Comparison of ENCODE assay signal across 16 cellular contexts in the genomic region with DNA sequence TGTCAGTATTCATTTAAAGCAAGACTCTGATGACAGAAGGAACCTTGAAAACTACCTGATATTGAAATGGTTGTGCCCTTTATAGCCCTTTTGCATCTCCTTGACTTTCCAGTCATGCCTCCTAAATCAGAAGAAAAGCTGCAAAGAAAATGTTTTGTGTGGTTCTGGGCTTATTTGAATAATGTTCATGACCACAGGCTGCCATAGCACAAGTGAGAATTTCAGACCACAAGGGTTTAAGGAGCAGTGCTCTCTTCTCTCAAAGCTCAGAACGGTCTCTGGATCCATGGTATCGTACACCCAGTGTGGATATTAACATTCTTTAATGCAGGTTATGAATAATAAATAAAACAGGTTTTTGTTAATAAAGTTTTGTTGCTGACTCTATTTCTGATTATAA. TPM values are rescaled to one million over a fixed set of nuclear protein-coding genes. Genes with fewer than 3 reads are reported as not detected.
DNase-seq lines count a peak whose midpoint lies in the region; ATAC-seq lines count a peak whose summit lies in the region.
"Had no signal": no experiment of that assay in that cellular context is flagged by ENCODE, and none has a peak within 500 bp of the region (broad histone marks: within the 10 kb centered on the region; RNA-seq: fewer than 3 reads in every experiment).

No MANE protein-coding gene starts in this region.

- no peak overlapping the region for H3K9ac ChIP-seq in stomach smooth muscle (ENCODE audit: low read length in 2 of 2)

- H3K27ac ChIP-seq in stomach smooth muscle (ENCODE audit: low read length): peak overlapping the region; percentile 49
- H3K27ac ChIP-seq: A549, WERI-Rb-1 had no signal

- H3K36me3 Mint-ChIP-seq in activated T-cell treated with anti-CD3 and anti-CD28 coated beads, Interleukin-2, amount 50 U/mL, for 24 hours (ENCODE audit: low read depth): peaks cover 81% of the 10 kb centered on the region
- H3K36me3 Mint-ChIP-seq in activated T-helper 2 cell treated with anti-CD3 and anti-CD28 coated beads, Interferon-gamma antibody, Interleukin-2, Interleukin-4, amounts not matched to agents 10 μg/mL and 5 μg/mL and 100 μg/mL, durations not matched to agents 14 hours and 24 hours and 36 hours (ENCODE audit: low read depth): peaks cover 62% of the 10 kb centered on the region
- H3K36me3 Mint-ChIP-seq in immature natural killer cell: peaks cover 8 to 50% (median 17%) of the 10 kb centered on the region in 3 donors

- H3K4me3 ChIP-seq in stomach smooth muscle (ENCODE audit: low read length in 2 of 2): no peak overlapping the region
- H3K4me3 ChIP-seq: A549, stomach had no signal

- no peaks in the 10 kb centered on the region for H3K27me3 Mint-ChIP-seq in activated T-cell treated with anti-CD3 and anti-CD28 coated beads, Interleukin-2, amount 50 U/mL, for 24 hours
- H3K27me3 Mint-ChIP-seq in activated T-helper 2 cell treated with anti-CD3 and anti-CD28 coated beads, Interferon-gamma antibody, Interleukin-2, Interleukin-4, amounts not matched to agents 10 μg/mL and 5 μg/mL and 100 μg/mL, durations not matched to agents 14 hours and 24 hours and 36 hours (ENCODE audit: low read depth): no peaks in the 10 kb centered on the region
- H3K27me3 Mint-ChIP-seq in immature natural killer cell (ENCODE audit: low read depth in 3 of 3): peaks cover 0 to 2% (median 0%) of the 10 kb centered on the region in 3 donors
- H3K27me3 Mint-ChIP-seq: memory B cell had no signal

- H3K36me3 ChIP-seq in stomach smooth muscle (ENCODE audit: control insufficient read depth in 2 of 2, insufficient read depth in 2 of 2, low read length in 2 of 2): peaks cover 24 to 45% of the 10 kb centered on the region in 2 donors

- H3K27me3 ChIP-seq in stomach smooth muscle (ENCODE audit: control insufficient read depth in 1 of 2, insufficient read depth in 2 of 2, low read length in 2 of 2): no peaks in the 10 kb centered on the region
- H3K27me3 ChIP-seq: stomach had no signal

- H3K4me1 ChIP-seq in stomach smooth muscle (ENCODE audit: control insufficient read depth, insufficient read depth, low read length): peaks cover 11% of the 10 kb centered on the region
- H3K4me1 ChIP-seq: A549 had no signal

- H3K4me3 Mint-ChIP-seq in activated T-cell treated with anti-CD3 and anti-CD28 coated beads, Interleukin-2, amount 50 U/mL, for 24 hours: peak overlapping the region; percentile 18
- no peak overlapping the region for H3K4me3 Mint-ChIP-seq in activated T-helper 2 cell treated with anti-CD3 and anti-CD28 coated beads, Interferon-gamma antibody, Interleukin-2, Interleukin-4, amounts not matched to agents 10 μg/mL and 5 μg/mL and 100 μg/mL, durations not matched to agents 14 hours and 24 hours and 36 hours (ENCODE audit: low read depth)
- H3K4me3 Mint-ChIP-seq in immature natural killer cell: peak overlapping the region in 4 of 5 donors; percentile 22 to 72 (median 54)
- H3K4me3 Mint-ChIP-seq: memory B cell, nephron had no signal

- H3K9me3 Mint-ChIP-seq in activated T-cell treated with anti-CD3 and anti-CD28 coated beads, Interleukin-2, amount 50 U/mL, for 24 hours: no peaks in the 10 kb centered on the region
- H3K9me3 Mint-ChIP-seq in activated T-helper 2 cell treated with anti-CD3 and anti-CD28 coated beads, Interferon-gamma antibody, Interleukin-2, Interleukin-4, amounts not matched to agents 10 μg/mL and 5 μg/mL and 100 μg/mL, durations not matched to agents 14 hours and 24 hours and 36 hours: no peaks in the 10 kb centered on the region
- H3K9me3 Mint-ChIP-seq in immature natural killer cell: no peaks in the 10 kb centered on the region
- H3K9me3 Mint-ChIP-seq: memory B cell, nephron had no signal

- intact Hi-C loops in activated T-helper 2 cell treated with anti-CD3 and anti-CD28 coated beads, Interferon-gamma antibody, Interleukin-2, Interleukin-4, amounts not matched to agents 10 μg/mL and 5 μg/mL and 100 μg/mL, durations not matched to agents 14 hours and 24 hours and 36 hours (cut with micrococcal nuclease): loop anchor here (1.0 to 10.0 kb wide), 4 partner anchors 21 to 235 kb away; no protein-coding TSS in a partner anchor

- no peak for ATAC-seq in HG02870 (IDR thresholded peaks at IDR 0.05; ENCODE audit: unreplicated experiment)
- ATAC-seq in HG02981 (IDR thresholded peaks at IDR 0.05; ENCODE audit: unreplicated experiment): no peak
- ATAC-seq: A549, HepG2 had no signal

- H3K9me3 ChIP-seq in stomach smooth muscle (ENCODE audit: control insufficient read depth in 2 of 2, low read length in 2 of 2): no peaks in the 10 kb centered on the region
- H3K9me3 ChIP-seq: A549, stomach had no signal

- H3K27ac Mint-ChIP-seq in activated T-cell treated with anti-CD3 and anti-CD28 coated beads, Interleukin-2, amount 50 U/mL, for 24 hours: peak overlapping the region; percentile 93
- H3K27ac Mint-ChIP-seq in activated T-helper 2 cell treated with anti-CD3 and anti-CD28 coated beads, Interferon-gamma antibody, Interleukin-2, Interleukin-4, amounts not matched to agents 10 μg/mL and 5 μg/mL and 100 μg/mL, durations not matched to agents 14 hours and 24 hours and 36 hours: peak overlapping the region; percentile 72
- peak overlapping the region; percentile 82 to 91 (median 87) for H3K27ac Mint-ChIP-seq in immature natural killer cell

- no peak for DNase-seq in activated T-cell treated with anti-CD3 and anti-CD28 coated beads, Interleukin-2, amount 50 U/mL, for 24 hours
- no peak for DNase-seq in activated T-cell treated with anti-CD3 and anti-CD28 coated beads, Interleukin-2, amount 50 U/mL, for 1 hour
- no peak for DNase-seq in activated T-helper 2 cell treated with anti-CD3 and anti-CD28 coated beads, Interferon-gamma antibody, Interleukin-2, Interleukin-4, amounts not matched to agents 10 μg/mL and 5 μg/mL and 100 μg/mL, durations not matched to agents 14 hours and 24 hours and 36 hours (ENCODE audit: low spot score)
- DNase-seq in immature natural killer cell: peak in 1 of 3 donors; percentile 33
- DNase-seq in LoVo (ENCODE audit: low spot score): no peak
- DNase-seq: NCI-H2107, NCI-H510A, stomach, WERI-Rb-1 had no signal

- peaks cover 49% of the 10 kb centered on the region for H3K4me1 Mint-ChIP-seq in activated T-cell treated with anti-CD3 and anti-CD28 coated beads, Interleukin-2, amount 50 U/mL, for 24 hours (ENCODE audit: low read depth)
- H3K4me1 Mint-ChIP-seq in activated T-helper 2 cell treated with anti-CD3 and anti-CD28 coated beads, Interferon-gamma antibody, Interleukin-2, Interleukin-4, amounts not matched to agents 10 μg/mL and 5 μg/mL and 100 μg/mL, durations not matched to agents 14 hours and 24 hours and 36 hours (ENCODE audit: low read depth): peaks cover 35% of the 10 kb centered on the region
- H3K4me1 Mint-ChIP-seq in immature natural killer cell: peaks cover 49% of the 10 kb centered on the region in 2 donors
- H3K4me1 Mint-ChIP-seq: memory B cell had no signal

RNA-seq across cellular contexts. Expression of gene GPR107, which starts 54.2 kb away (rescaled TPM):
- total RNA-seq in activated T-helper 2 cell treated with anti-CD3 and anti-CD28 coated beads, Interferon-gamma antibody, Interleukin-2, Interleukin-4, amounts not matched to agents 10 μg/mL and 5 μg/mL and 100 μg/mL, durations not matched to agents 14 hours and 24 hours and 36 hours: 22.3 and 23.7 TPM in 2 replicates
- 1 to 10 TPM; 3.4 to 9.5 (median 5.9) TPM for polyA plus RNA-seq in immature natural killer cell
